14 cellular contexts compared by ENCODE assay signal in the genomic region with DNA sequence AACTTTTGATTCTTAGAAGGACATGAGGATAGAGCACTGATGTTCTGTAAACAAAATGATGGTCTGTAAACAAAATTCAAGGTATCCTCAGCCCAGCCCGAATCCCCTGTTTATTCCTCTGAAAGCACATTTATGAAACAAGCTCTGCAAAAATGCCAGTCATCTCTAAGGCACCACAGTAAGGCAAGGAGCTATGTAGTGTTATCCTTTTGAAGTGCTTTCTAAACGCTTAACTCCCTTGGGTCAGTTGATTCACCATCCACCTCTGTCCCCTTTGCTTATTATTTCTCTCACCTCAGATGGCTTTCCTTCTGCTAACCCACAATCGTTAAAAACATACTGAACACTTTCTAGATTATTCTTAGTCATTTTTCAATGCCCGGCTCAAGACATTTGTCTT.
"Had no signal": no experiment of that assay in that cellular context is flagged by ENCODE, and none has a peak within 500 bp of the region (broad histone marks: within the 10 kb centered on the region; RNA-seq: fewer than 3 reads in every experiment).

No MANE protein-coding gene starts in this region.

- H3K4me1 ChIP-seq: colonic mucosa had no signal

- H3K27me3 Mint-ChIP-seq: activated naive CD8-positive, alpha-beta T cell treated with anti-CD3 and anti-CD28 coated beads, Interleukin-2, amount 10 ng/mL, durations not matched to agents 7 days and 5 days had no signal

- H3K4me1 Mint-ChIP-seq: neural crest cell had no signal

- H3K9me3 Mint-ChIP-seq: activated naive CD8-positive, alpha-beta T cell treated with anti-CD3 and anti-CD28 coated beads, Interleukin-2, amount 10 ng/mL, durations not matched to agents 7 days and 5 days had no signal

- H3K27ac Mint-ChIP-seq: activated naive CD8-positive, alpha-beta T cell treated with anti-CD3 and anti-CD28 coated beads, Interleukin-2, amount 10 ng/mL, durations not matched to agents 7 days and 5 days had no signal

- H3K4me3 ChIP-seq: colonic mucosa, esophagus squamous epithelium, left ventricle myocardium inferior, pancreas, thyroid gland, vagina had no signal

- DNase-seq: activated gamma-delta T cell; activated naive CD8-positive, alpha-beta T cell treated with anti-CD3 and anti-CD28 coated beads, Interleukin-2, amount 10 ng/mL, durations not matched to agents 7 days and 5 days; aorta; colonic mucosa; esophagus squamous epithelium; head of caudate nucleus; islet precursor cell; left ventricle myocardium inferior; pancreas; stimulated activated CD4-positive, alpha-beta T cell treated with anti-CD3 and anti-CD28 coated beads, Interleukin-4, amount 100 ng/mL, for 4 hours; thyroid gland had no signal

- H3K36me3 ChIP-seq: colonic mucosa, left ventricle myocardium inferior, pancreas, thyroid gland, vagina had no signal

- H3K9me3 ChIP-seq: colonic mucosa, esophagus squamous epithelium, left ventricle myocardium inferior, pancreas, thyroid gland, vagina had no signal

- H3K27ac ChIP-seq: colonic mucosa, esophagus squamous epithelium, foreskin keratinocyte, left ventricle myocardium inferior, pancreas, thyroid gland, vagina had no signal

- H3K27me3 ChIP-seq: colonic mucosa, esophagus squamous epithelium, foreskin keratinocyte, pancreas, thyroid gland, vagina had no signal

- H3K4me3 Mint-ChIP-seq: activated naive CD8-positive, alpha-beta T cell treated with anti-CD3 and anti-CD28 coated beads, Interleukin-2, amount 10 ng/mL, durations not matched to agents 7 days and 5 days; neural crest cell had no signal
